ENCODE assay signal across 8 cellular contexts in genomic region chr19:12064266-12065099, GRCh38. TPM values are rescaled to one million over a fixed set of nuclear protein-coding genes. Genes with fewer than 3 reads are reported as not detected.
DNase-seq lines count a peak whose midpoint lies in the region; ATAC-seq, FAIRE-seq and TF ChIP-seq lines count a peak whose summit lies in the region.

TSS of gene ZNF844 (plus strand) at chr19:12064731. CDS start at chr19:12064874, 143 bp downstream.

- H3K4me3 Mint-ChIP-seq in GM23338: no peak within 1 kb of the TSS

- H3F3A ChIP-seq in GM23338 (replicated peaks; ENCODE audit: low read depth): peaks cover 5% of the 10 kb centered on the region; the same call in 1 of the 2 replicates

- no peak for TF ChIP-seq CTCF in GM23338 (conservative IDR thresholded peaks at IDR 0.05; ENCODE audit: low read depth in 2 of 2)
- TF ChIP-seq CTCF in dorsolateral prefrontal cortex (IDR thresholded peaks at IDR 0.05 in 54 of 56, conservative IDR thresholded peaks at IDR 0.05 in 2 of 56; ENCODE audit: low read depth in 1 of 56, partially characterized antibody in 56 of 56): peak in 16 of 56 donors; percentile 6 to 42 (median 26)
- TF ChIP-seq CTCF in HepG2 (CRISPR knock-in tag; IDR thresholded peaks at IDR 0.05): no peak

- H3K27me3 Mint-ChIP-seq in GM23338 (ENCODE audit: insufficient read depth, low read depth, poor library complexity): peaks cover 2% of the 10 kb centered on the region

- WGBS in HepG2 (ENCODE audit: low lambda C conversion rate): 26% methylated on average over 34 of the region's 50 CpGs

- FAIRE-seq in HepG2 (lab: Jason Lieb, UNC): peak; percentile 58

- peak within 1 kb of the TSS; percentile 97 for H3K4me2 ChIP-seq in GM23338
- peak within 1 kb of the TSS; percentile 68 for H3K4me2 ChIP-seq in HepG2 (ENCODE audit: low read depth, low read length)

- in situ Hi-C loops in HepG2 (cut with HindIII; ENCODE audit: extremely low pct_ligation_motif_present, low pct_unique_long_range_greater_than_20kb): no loop called here

- no peaks in the 10 kb centered on the region for H3K9me2 ChIP-seq in GM23338 (ENCODE audit: insufficient read depth)

- no peak for TF ChIP-seq RAD21 in HepG2 (CRISPR knock-in tag; IDR thresholded peaks at IDR 0.05)

- no peak within 1 kb of the TSS for H3K27ac Mint-ChIP-seq in GM23338

- TF ChIP-seq EP300 in HepG2 (IDR thresholded peaks at IDR 0.05; ENCODE audit: low read depth in 2 of 2, low read length in 2 of 2): no peak
- no peak for TF ChIP-seq EP300 in HepG2 (CRISPR knock-in tag; IDR thresholded peaks at IDR 0.05; ENCODE audit: borderline replicate concordance)

- no peaks in the 10 kb centered on the region for H3K27me3 ChIP-seq in GM23338 (ENCODE audit: insufficient read depth)
- no peaks in the 10 kb centered on the region for H3K27me3 ChIP-seq in dorsolateral prefrontal cortex
- H3K27me3 ChIP-seq in HepG2 (ENCODE audit: control insufficient read depth in 1 of 2, insufficient read depth in 2 of 2, low read length in 2 of 2): no peaks in the 10 kb centered on the region

- no peaks in the 10 kb centered on the region for H3K36me3 ChIP-seq in GM23338 (ENCODE audit: insufficient read depth)
- H3K36me3 ChIP-seq in HepG2 (replicated peaks in 1 of 2; ENCODE audit: control insufficient read depth in 1 of 2, insufficient read depth in 2 of 2, low read length in 2 of 2): no peaks in the 10 kb centered on the region

- intact Hi-C loops in dorsolateral prefrontal cortex (cut with DNase I): loop anchor here (5.0 to 10.0 kb wide), 4 partner anchors 78 to 300 kb away; partner anchors contain the start of genes ZNF20 (in 1 of the 2), ZNF442 (in 1 of the 2), ZNF491 (in 1 of the 2) and ZNF763 (in 1 of the 2)
- intact Hi-C loops in HepG2 (cut with micrococcal nuclease; ENCODE audit: unreplicated experiment): no loop called here

- no peaks in the 10 kb centered on the region for H4K20me1 ChIP-seq in GM23338 (replicated peaks; ENCODE audit: insufficient read depth)
- no peaks in the 10 kb centered on the region for H4K20me1 ChIP-seq in HepG2 (ENCODE audit: insufficient read depth, low read length)

- H3K9me3 ChIP-seq in HepG2 (ENCODE audit: low read length): no peaks in the 10 kb centered on the region

- CTCF ChIA-PET in HepG2 (lab: Yijun Ruan, JAX; ENCODE audit: low intra/inter-chr PET ratio, low total read pairs): no interaction called here

- ATAC-seq in GM23338 (peak; percentile 87), HepG2 (peak; percentile 83)

- H3K9ac ChIP-seq in HepG2 (ENCODE audit: insufficient read depth, low read depth, low read length): peak within 1 kb of the TSS; percentile 64

- BruUV-seq in HepG2 (replicated peaks; lab: Mats Ljungman, UMichigan): no TSS peak

- peaks cover 87% of the 10 kb centered on the region for H3K9me3 Mint-ChIP-seq in GM23338

- H3K36me3 Mint-ChIP-seq in GM23338 (ENCODE audit: low read depth): peaks cover 17% of the 10 kb centered on the region; the same call in 2 of the 3 replicates

- peaks cover 6% of the 10 kb centered on the region; the same call in 1 of the 2 replicates for H3K4me1 ChIP-seq in GM23338 (ENCODE audit: insufficient read depth)
- peaks cover 31% of the 10 kb centered on the region for H3K4me1 ChIP-seq in HepG2 (ENCODE audit: insufficient read depth, low read length)

- peak within 1 kb of the TSS; percentile 85 for H3K27ac ChIP-seq in GM23338 (ENCODE audit: low read depth)
- H3K27ac ChIP-seq in dorsolateral prefrontal cortex: peak within 1 kb of the TSS; percentile 58 to 97 (median 90)
- H3K27ac ChIP-seq in HepG2 (ENCODE audit: extremely low read length, insufficient read depth, low read length): peak within 1 kb of the TSS; percentile 65

- H2AFZ ChIP-seq in GM23338 (0 out of 2 replicates have a peak within 1 kb of the TSS, but pooled peaks have one; percentile 59), HepG2 (ENCODE audit: low read length) (no peak within 1 kb of the TSS)

- DNase-seq in DMS53 (lab: John Stamatoyannopoulos, UW) (peak; percentile 94), GM23338 (ENCODE audit: low spot score) (peak; percentile 97), NCI-H2029 treated with DMSO at 0.1 percent for 48 hours (lab: John Stamatoyannopoulos, UW) (peak; percentile 63), dorsolateral prefrontal cortex (peak; percentile 97 to 99 (median 98)), HepG2 (ENCODE audit: low spot score) (peak; percentile 82), LoVo (ENCODE audit: low spot score) (no peak)
- DNase-seq in activated CD4-positive, alpha-beta T cell treated with anti-CD3 and anti-CD28 coated beads, Interleukin-2, amount 50 U/mL, for 48 hours: peak; percentile 85 to 88
- DNase-seq in stimulated activated CD4-positive, alpha-beta T cell treated with anti-CD3 and anti-CD28 coated beads, Interleukin-1b, Interleukin-23, amount 100 ng/mL, for 48 hours: peak; percentile 81

- H3K4me1 Mint-ChIP-seq in GM23338: no peaks in the 10 kb centered on the region

- POLR2A ChIA-PET in HepG2 (lab: Yijun Ruan, JAX): interaction anchor here (0.8 to 1.6 kb wide), 2 partner anchors 11 to 16 kb away, joined by 3 read pairs; no protein-coding TSS in a partner anchor

- H3K79me2 ChIP-seq in GM23338 (replicated peaks; ENCODE audit: insufficient read depth): peaks cover 43% of the 10 kb centered on the region
- H3K79me2 ChIP-seq in HepG2 (ENCODE audit: insufficient read depth, low read length): peaks cover 4% of the 10 kb centered on the region

- TF ChIP-seq POLR2A in HepG2 (IDR thresholded peaks at IDR 0.05; ENCODE audit: insufficient read depth in 1 of 2, low read depth in 2 of 2, low read length in 2 of 2): peak; percentile 83 to 91

- H3K4me3 ChIP-seq in GM23338 (peak within 1 kb of the TSS; percentile 94), dorsolateral prefrontal cortex (peak within 1 kb of the TSS; percentile 56 to 95 (median 80)), HepG2 (replicated peaks in 1 of 3; ENCODE audit: insufficient read depth in 1 of 3, low read depth in 2 of 3, low read length in 3 of 3) (peak within 1 kb of the TSS; percentile 59 to 71 (median 67); a peak in 5 of 6 replicates)

TF ChIP-seq in GM23338, 12 proteins besides CTCF, POLR2A, EP300 and RAD21:
- TF ChIP-seq POLR2AphosphoS5 (IDR thresholded peaks at IDR 0.05; ENCODE audit: low read depth) (peak; percentile 98), ZNF331 (CRISPR knock-in tag; IDR thresholded peaks at IDR 0.05; ENCODE audit: low read depth) (no peak), ETS1 (IDR thresholded peaks at IDR 0.05) (0 out of 2 replicates have a peak, but pooled peaks have one; percentile 48)

TF ChIP-seq in HepG2, 621 proteins besides CTCF, POLR2A, EP300 and RAD21 (continues in another document):
- no peak for TF ChIP-seq ZNF674 (CRISPR knock-in tag; IDR thresholded peaks at IDR 0.05; ENCODE audit: low read depth)
- TF ChIP-seq GPN1 (CRISPR knock-in tag; IDR thresholded peaks at IDR 0.05; ENCODE audit: borderline replicate concordance): no peak
- TF ChIP-seq NR3C1 (CRISPR knock-in tag; IDR thresholded peaks at IDR 0.05): no peak
- peak; percentile 59; the same call in 1 of the 2 replicates for TF ChIP-seq FOXC1 (CRISPR knock-in tag; IDR thresholded peaks at IDR 0.05; ENCODE audit: borderline replicate concordance)
- TF ChIP-seq ZNF441 (CRISPR knock-in tag; IDR thresholded peaks at IDR 0.05; ENCODE audit: borderline replicate concordance): no peak
- TF ChIP-seq ZNF451 (CRISPR knock-in tag; IDR thresholded peaks at IDR 0.05): no peak
- no peak for TF ChIP-seq MYC (CRISPR knock-in tag; IDR thresholded peaks at IDR 0.05; ENCODE audit: borderline replicate concordance)
- TF ChIP-seq KDM4B (CRISPR knock-in tag; IDR thresholded peaks at IDR 0.05): no peak
- no peak for TF ChIP-seq CREBL2 (CRISPR knock-in tag; IDR thresholded peaks at IDR 0.05; ENCODE audit: borderline replicate concordance)
- TF ChIP-seq TBL1XR1 (IDR thresholded peaks at IDR 0.05; ENCODE audit: borderline replicate concordance, low read length, partially characterized antibody): no peak
- peak; percentile 17 for TF ChIP-seq AGO2 (optimal IDR thresholded peaks at IDR 0.05; ENCODE audit: low read depth, low read length)
- TF ChIP-seq FOXA3 (CRISPR knock-in tag; IDR thresholded peaks at IDR 0.05): no peak

RNA-seq across cellular contexts. Expression of gene ZNF844, which starts in this region (rescaled TPM):
- total RNA-seq in GM23338 (2014; rRNA removed; shearing (Covaris generic)): 9.7 and 10.5 TPM in 2 replicates
- polyA plus RNA-seq in GM23338 (2016; fragmentation: Nextera tagmentation; extraction: Ambion mirVana) (1.8 and 2.1 TPM in 2 replicates), HepG2 (2011; rRNA removed) (0.90 and 1.0 TPM in 2 replicates)
- total RNA-seq in dorsolateral prefrontal cortex (10 to 100 TPM in 106 of 120 experiments, 1 to 10 TPM in 14; 7.1 to 44.3 (median 13.7) TPM), HepG2 (2016; rRNA removed; fragmentation: Illumina TruSeq; extraction: Trizol) (3.2 and 6.0 TPM in 2 replicates)
- 0.40 and 0.44 TPM in 2 replicates for total RNA-seq in HepG2 (2016; cell fraction: cytosol; rRNA removed; fragmentation: Illumina TruSeq; extraction: Trizol; ENCODE audit: low read depth)
- total RNA-seq in HepG2 (2016; cell fraction: insoluble cytoplasmic fraction; rRNA removed; fragmentation: Illumina TruSeq; extraction: Trizol): 3.6 and 4.1 TPM in 2 replicates
- total RNA-seq in HepG2 (2016; cell fraction: membrane; rRNA removed; fragmentation: Illumina TruSeq; extraction: Trizol): 1.1 and 1.6 TPM in 2 replicates
- 3.7 and 4.7 TPM in 2 replicates for total RNA-seq in HepG2 (2016; cell fraction: nucleus; rRNA removed; fragmentation: Illumina TruSeq; extraction: Trizol)
- polyA plus RNA-seq in HepG2 (2011; cell fraction: cytosol; rRNA removed): 0.48 and 0.69 TPM in 2 replicates
- polyA plus RNA-seq in HepG2 (2011; cell fraction: nucleus; rRNA removed): 0.95 and 1.3 TPM in 2 replicates
- 0.86 and 0.88 TPM in 2 replicates for polyA plus RNA-seq in HepG2 (2012)
- 0.11 and 0.16 TPM in 2 replicates for polyA plus RNA-seq in HepG2 (2016; cell fraction: cytosol; fragmentation: Illumina TruSeq; extraction: Trizol; ENCODE audit: low read depth)
- 1.7 and 1.9 TPM in 2 replicates for polyA plus RNA-seq in HepG2 (2016; cell fraction: insoluble cytoplasmic fraction; fragmentation: Illumina TruSeq; extraction: Trizol; ENCODE audit: low read depth)
- polyA plus RNA-seq in HepG2 (2016; cell fraction: membrane; fragmentation: Illumina TruSeq; extraction: Trizol; ENCODE audit: low read depth): 0.32 and 0.49 TPM in 2 replicates
- polyA plus RNA-seq in HepG2 (2016; cell fraction: nucleus; fragmentation: Illumina TruSeq; extraction: Trizol; ENCODE audit: insufficient read depth, low read depth): 3.0 and 3.1 TPM in 2 replicates
- polyA minus RNA-seq in HepG2 (2011; rRNA and poly(A)+ RNA removed; ENCODE audit: low replicate concordance): 0.02 and 2.0 TPM in 2 replicates
- polyA minus RNA-seq in HepG2 (2011; cell fraction: cytosol; rRNA and poly(A)+ RNA removed): 1.2 TPM in 2 replicates
- 5.0 and 6.2 TPM in 2 replicates for polyA minus RNA-seq in HepG2 (2011; cell fraction: nucleus; rRNA and poly(A)+ RNA removed)
